Comparison of ENCODE assay signal across 11 cellular contexts in the genomic region with DNA sequence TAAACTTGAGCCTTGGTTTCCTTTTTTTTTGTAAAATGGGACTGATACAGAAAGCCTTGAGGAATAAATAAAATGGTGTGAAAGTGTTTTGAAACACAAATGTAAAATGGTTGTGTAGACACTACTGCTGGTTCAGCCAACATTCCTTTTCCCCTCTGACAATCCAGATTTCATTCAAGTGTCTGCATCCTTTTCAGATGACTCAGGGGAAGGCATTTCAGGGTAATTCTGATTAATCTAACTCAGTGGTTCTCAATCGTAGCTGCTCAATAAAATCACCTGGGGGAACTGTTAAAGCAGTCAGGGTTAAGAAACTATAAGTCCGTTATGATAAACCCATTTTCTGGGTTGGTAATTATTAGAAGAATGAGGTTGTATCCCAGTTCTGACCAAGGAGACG. TPM values are rescaled to one million over a fixed set of nuclear protein-coding genes. Genes with fewer than 3 reads are reported as not detected.
DNase-seq lines count a peak whose midpoint lies in the region; ATAC-seq lines count a peak whose summit lies in the region.
"Had no signal": no experiment of that assay in that cellular context is flagged by ENCODE, and none has a peak within 500 bp of the region (broad histone marks: within the 10 kb centered on the region; RNA-seq: fewer than 3 reads in every experiment).

No MANE protein-coding gene starts in this region.

- no peak for ATAC-seq in GM18519 (IDR thresholded peaks at IDR 0.05; ENCODE audit: low FRiP score, unreplicated experiment)
- ATAC-seq: sciatic nerve had no signal

- H3K4me1 Mint-ChIP-seq in activated naive CD4-positive, alpha-beta T cell treated with anti-CD3 and anti-CD28 coated beads, Interleukin-2, amount 10 ng/mL, durations not matched to agents 7 days and 5 days: peaks cover 34% of the 10 kb centered on the region

- in situ Hi-C loops in G401 (cut with HindIII; ENCODE audit: low sequenced_read_pairs): no loop called here

- peaks cover 18% of the 10 kb centered on the region for H3K27me3 Mint-ChIP-seq in activated naive CD4-positive, alpha-beta T cell treated with anti-CD3 and anti-CD28 coated beads, Interleukin-2, amount 10 ng/mL, durations not matched to agents 7 days and 5 days

- no peak overlapping the region for H3K4me3 Mint-ChIP-seq in activated naive CD4-positive, alpha-beta T cell treated with anti-CD3 and anti-CD28 coated beads, Interleukin-2, amount 10 ng/mL, durations not matched to agents 7 days and 5 days

- H3K27ac Mint-ChIP-seq in activated naive CD4-positive, alpha-beta T cell treated with anti-CD3 and anti-CD28 coated beads, Interleukin-2, amount 10 ng/mL, durations not matched to agents 7 days and 5 days: no peak overlapping the region

- H3K9me3 Mint-ChIP-seq in activated naive CD4-positive, alpha-beta T cell treated with anti-CD3 and anti-CD28 coated beads, Interleukin-2, amount 10 ng/mL, durations not matched to agents 7 days and 5 days: no peaks in the 10 kb centered on the region
- H3K9me3 Mint-ChIP-seq: immature natural killer cell had no signal

- peaks cover 2% of the 10 kb centered on the region for H3K36me3 Mint-ChIP-seq in activated naive CD4-positive, alpha-beta T cell treated with anti-CD3 and anti-CD28 coated beads, Interleukin-2, amount 10 ng/mL, durations not matched to agents 7 days and 5 days

- DNase-seq in A172 (ENCODE audit: low spot score) (peak; percentile 70), HT1080 (ENCODE audit: low read depth) (peak; percentile 74), astrocyte of the hippocampus (ENCODE audit: low read depth, low spot score) (peak; percentile 87), iris pigment epithelial cell (ENCODE audit: low read depth) (peak; percentile 93), G401 (ENCODE audit: low spot score) (no peak)
- DNase-seq in stimulated activated CD4-positive, alpha-beta T cell treated with anti-CD3 and anti-CD28 coated beads, Interleukin-12 subunit alpha, Interleukin-12 subunit beta, amount 100 ng/mL, for 4 hours: no peak
- DNase-seq in activated naive CD4-positive, alpha-beta T cell treated with anti-CD3 and anti-CD28 coated beads, Interleukin-2, amount 10 ng/mL, durations not matched to agents 7 days and 5 days: no peak
- DNase-seq: immature natural killer cell, SIG-M5 had no signal

- CTCF ChIA-PET in activated naive CD4-positive, alpha-beta T cell treated with anti-CD3 and anti-CD28 coated beads, Interleukin-2, amount 10 ng/mL, durations not matched to agents 7 days and 5 days (lab: Charles Lee): no interaction called here

RNA-seq across cellular contexts. Expression of gene ARHGAP10, which starts 4.6 kb away (rescaled TPM):
- 9.1 and 10.3 TPM in 2 replicates for total RNA-seq in A172 (2014; rRNA removed; shearing (Covaris generic))
- total RNA-seq in HT1080 (2014; rRNA removed; shearing (Covaris generic)): 19.1 and 20.7 TPM in 2 replicates
- 14.9 and 16.1 TPM in 2 replicates for polyA plus RNA-seq in HT1080 (2015; cell fraction: cytosol; rRNA removed)
- polyA plus RNA-seq in HT1080 (2015; cell fraction: nucleus; rRNA removed): 14.9 and 16.2 TPM in 2 replicates
- total RNA-seq in G401 (2014; rRNA removed; shearing (Covaris generic)): 3.7 and 7.6 TPM in 2 replicates

RNA-seq across cellular contexts. Expression of gene PRMT9, which starts 52.5 kb away (rescaled TPM):
- total RNA-seq in A172 (2014; rRNA removed; shearing (Covaris generic)): 6.6 and 7.7 TPM in 2 replicates
- total RNA-seq in HT1080 (2014; rRNA removed; shearing (Covaris generic)): 8.1 and 9.0 TPM in 2 replicates
- polyA plus RNA-seq in HT1080 (2015; cell fraction: cytosol; rRNA removed): 5.1 and 5.2 TPM in 2 replicates
- 11.7 and 13.6 TPM in 2 replicates for polyA plus RNA-seq in HT1080 (2015; cell fraction: nucleus; rRNA removed)
- total RNA-seq in G401 (2014; rRNA removed; shearing (Covaris generic)): 10.5 and 14.6 TPM in 2 replicates

Comparison
In these comparisons a context has a peak if more than half of its experiments do, and no peak if none do; other contexts are left out.
1. DNase-seq: peak in A172 (single experiment), HT1080 (single experiment), astrocyte of the hippocampus (single experiment) and iris pigment epithelial cell (single experiment); none in stimulated activated CD4-positive, alpha-beta T cell treated with anti-CD3 and anti-CD28 coated beads, Interleukin-12 subunit alpha, Interleukin-12 subunit beta, amount 100 ng/mL, for 4 hours (single experiment), activated naive CD4-positive, alpha-beta T cell treated with anti-CD3 and anti-CD28 coated beads, Interleukin-2, amount 10 ng/mL, durations not matched to agents 7 days and 5 days (single experiment) and G401 (single experiment).